In genomic region chr12:108117902-108118301, GRCh38 we compare ENCODE assay signal across 16 cellular contexts. TPM values are rescaled to one million over a fixed set of nuclear protein-coding genes. Genes with fewer than 3 reads are reported as not detected.
DNase-seq lines count a peak whose midpoint lies in the region; ATAC-seq and TF ChIP-seq lines count a peak whose summit lies in the region.
"Had no signal": no experiment of that assay in that cellular context is flagged by ENCODE, and none has a peak within 500 bp of the region (broad histone marks: within the 10 kb centered on the region; RNA-seq: fewer than 3 reads in every experiment).

No MANE protein-coding gene starts in this region.

- ATAC-seq in memory B cell (ENCODE audit: low read depth) (no peak), GM21360 (IDR thresholded peaks at IDR 0.05; ENCODE audit: unreplicated experiment) (no peak), gastrocnemius medialis (no peak), HG02870 (IDR thresholded peaks at IDR 0.05; ENCODE audit: unreplicated experiment) (no peak)
- ATAC-seq: HepG2 had no signal

- no peak overlapping the region for H3K27ac Mint-ChIP-seq in CD8-positive, alpha-beta memory T cell
- peak overlapping the region; percentile 91 for H3K27ac Mint-ChIP-seq in memory B cell
- H3K27ac Mint-ChIP-seq: CD4-positive, CD25-positive, alpha-beta regulatory T cell; IgD-negative memory B cell had no signal

- in situ Hi-C loops in gastrocnemius medialis (cut with MboI; ENCODE audit: low sequenced_read_pairs in 4 of 4) = no loop called here

- H3K4me3 Mint-ChIP-seq in CD8-positive, alpha-beta memory T cell = no peak overlapping the region
- H3K4me3 Mint-ChIP-seq in memory B cell = no peak overlapping the region
- H3K4me3 Mint-ChIP-seq: CD4-positive, CD25-positive, alpha-beta regulatory T cell had no signal

- CTCF ChIA-PET in CD8-positive, alpha-beta memory T cell (lab: Charles Lee) = no interaction called here

- H3K9me3 ChIP-seq in CD8-positive, alpha-beta memory T cell (ENCODE audit: low read length) = no peaks in the 10 kb centered on the region
- H3K9me3 ChIP-seq in thyroid gland (no peaks in the 10 kb centered on the region), gastrocnemius medialis (no peaks in the 10 kb centered on the region)
- H3K9me3 ChIP-seq: BE2C, Caco-2 had no signal

- H3K27me3 Mint-ChIP-seq in CD8-positive, alpha-beta memory T cell = peaks cover 10 to 23% of the 10 kb centered on the region in 2 donors
- H3K27me3 Mint-ChIP-seq in memory B cell = no peaks in the 10 kb centered on the region
- H3K27me3 Mint-ChIP-seq: IgD-negative memory B cell had no signal

- intact Hi-C loops in thyroid gland (cut with DNase I) (no loop called here), gastrocnemius medialis (cut with DNase I; ENCODE audit: low total_unique reads) (no loop called here)

- H3K27ac ChIP-seq in CD8-positive, alpha-beta memory T cell (ENCODE audit: low read depth, low read length) = peak overlapping the region; percentile 33
- peak overlapping the region; percentile 23 for H3K27ac ChIP-seq in epithelial cell of prostate
- H3K27ac ChIP-seq in thyroid gland = peak overlapping the region in 2 of 3 donors; percentile 87 to 96
- no peak overlapping the region for H3K27ac ChIP-seq in gastrocnemius medialis

- no peaks in the 10 kb centered on the region for H3K36me3 ChIP-seq in CD8-positive, alpha-beta memory T cell (ENCODE audit: insufficient read depth, low read length)
- H3K36me3 ChIP-seq in thyroid gland (no peaks in the 10 kb centered on the region), gastrocnemius medialis (no peaks in the 10 kb centered on the region)
- H3K36me3 ChIP-seq: BE2C had no signal

- peaks cover 0 to 3% (median 0%) of the 10 kb centered on the region in 5 donors for H3K9me3 Mint-ChIP-seq in CD8-positive, alpha-beta memory T cell
- H3K9me3 Mint-ChIP-seq in memory B cell = peaks cover 4% of the 10 kb centered on the region

- peaks cover 0 to 9% (median 8%) of the 10 kb centered on the region in 3 donors for H3K4me1 Mint-ChIP-seq in CD8-positive, alpha-beta memory T cell
- H3K4me1 Mint-ChIP-seq in memory B cell = peaks cover 45% of the 10 kb centered on the region

- peaks cover 0 to 4% (median 0%) of the 10 kb centered on the region in 3 donors for H3K36me3 Mint-ChIP-seq in CD8-positive, alpha-beta memory T cell
- H3K36me3 Mint-ChIP-seq in memory B cell = peaks cover 2% of the 10 kb centered on the region
- H3K36me3 Mint-ChIP-seq: CD4-positive, CD25-positive, alpha-beta regulatory T cell had no signal

- no peaks in the 10 kb centered on the region for H3K27me3 ChIP-seq in CD8-positive, alpha-beta memory T cell (ENCODE audit: insufficient read depth, low read length, poor library complexity, severe bottlenecking)
- H3K27me3 ChIP-seq in thyroid gland = no peaks in the 10 kb centered on the region
- no peaks in the 10 kb centered on the region for H3K27me3 ChIP-seq in gastrocnemius medialis
- H3K27me3 ChIP-seq: BE2C had no signal

- H3K4me3 ChIP-seq in CD8-positive, alpha-beta memory T cell (ENCODE audit: low read length) = no peak overlapping the region
- H3K4me3 ChIP-seq in thyroid gland (replicated peaks in 1 of 3) (no peak overlapping the region), gastrocnemius medialis (no peak overlapping the region)

- TF ChIP-seq CTCF in thyroid gland (IDR thresholded peaks at IDR 0.05) (no peak), gastrocnemius medialis (IDR thresholded peaks at IDR 0.05 in 4 of 5, conservative IDR thresholded peaks at IDR 0.05 in 1 of 5) (no peak)

- POLR2A ChIA-PET in CD8-positive, alpha-beta memory T cell (lab: Charles Lee) = no interaction called here

- no peak for DNase-seq in CD8-positive, alpha-beta memory T cell
- no peak for DNase-seq in epithelial cell of prostate (ENCODE audit: low read depth, low spot score)
- no peak for DNase-seq in memory B cell (ENCODE audit: low spot score in 2 of 2)
- no peak for DNase-seq in thyroid gland
- no peak for DNase-seq in gastrocnemius medialis
- DNase-seq: C1 segment of cervical spinal cord; Caco-2; CD4-positive, CD25-positive, alpha-beta regulatory T cell; GOT3; H7 had no signal

- no peaks in the 10 kb centered on the region for H3K4me1 ChIP-seq in CD8-positive, alpha-beta memory T cell (ENCODE audit: insufficient read depth, low read length)
- H3K4me1 ChIP-seq in thyroid gland (peaks cover 49 to 60% of the 10 kb centered on the region in 2 donors), gastrocnemius medialis (no peaks in the 10 kb centered on the region)
- H3K4me1 ChIP-seq: Caco-2 had no signal

- TF ChIP-seq POLR2A in thyroid gland (IDR thresholded peaks at IDR 0.05) (no peak), gastrocnemius medialis (IDR thresholded peaks at IDR 0.05) (no peak)

RNA-seq across cellular contexts. Expression of gene WSCD2, which starts 11.2 kb away (rescaled TPM):
- not detected for total RNA-seq in CD8-positive, alpha-beta memory T cell
- 0.39 TPM for polyA plus RNA-seq in CD8-positive, alpha-beta memory T cell
- total RNA-seq in thyroid gland = 100 to 1,000 TPM in 1 of 4 donors, 10 to 100 TPM in 3; 35.5 to 117 (median 81.4) TPM
- under 1 TPM in 1 of 4 donors, not detected in 3; 0.10 TPM for total RNA-seq in gastrocnemius medialis
- total RNA-seq: A172, Caco-2, HepG2 had no signal
- polyA plus RNA-seq: HepG2 had no signal

Comparison
In these comparisons a context has a peak if more than half of its experiments do, and no peak if none do; other contexts are left out.
1. H3K27ac ChIP-seq: peak in CD8-positive, alpha-beta memory T cell (single experiment), epithelial cell of prostate (single experiment) and thyroid gland (2 of 3); none in gastrocnemius medialis (0 of 4).
2. RNA of gene WSCD2, which starts 11.2 kb away (total RNA-seq): 35.5 to 117 TPM in thyroid gland; 0.10 TPM in gastrocnemius medialis and not detected in CD8-positive, alpha-beta memory T cell; every median in the first group is over 10 times any median in the second.